11 cellular contexts compared by ENCODE assay signal in genomic region chr11:80320765-80321164, GRCh38.
A peak's percentile ranks its signal among the peaks of the same experiment; 100 is the strongest.
DNase-seq lines count a peak whose midpoint lies in the region; TF ChIP-seq lines count a peak whose summit lies in the region.
"Had no signal": no experiment of that assay in that cellular context is flagged by ENCODE, and none has a peak within 500 bp of the region (broad histone marks: within the 10 kb centered on the region; RNA-seq: fewer than 3 reads in every experiment).

No MANE protein-coding gene starts in this region.

- H4K5ac ChIP-seq in H9 (ENCODE audit: insufficient read length, low read depth, low read length), result no peak overlapping the region

- no peak overlapping the region for H3K23ac ChIP-seq in H9 (ENCODE audit: insufficient read length, low read depth, low read length)

- H2AK5ac ChIP-seq in H9 (ENCODE audit: insufficient read length, low read length), result no peak overlapping the region

- H2BK15ac ChIP-seq in H9 (ENCODE audit: low read depth, low read length), result no peak overlapping the region

- H3K23me2 ChIP-seq in H9 (ENCODE audit: insufficient read length, low read depth, low read length, poor library complexity, severe bottlenecking), result no peaks in the 10 kb centered on the region

- peaks cover 6 to 8% of the 10 kb centered on the region in 2 experiments; a peak in 3 of 5 replicates for H3K9me3 Mint-ChIP-seq in H9

- no peak overlapping the region for H3K4ac ChIP-seq in H9 (ENCODE audit: low read depth, low read length)

- H2BK12ac ChIP-seq in H9 (ENCODE audit: insufficient read length, low read depth, low read length), result no peak overlapping the region

- no peak overlapping the region for H2BK20ac ChIP-seq in H9 (ENCODE audit: low read depth, low read length, poor library complexity, severe bottlenecking)

- H4K20me1 ChIP-seq in H9 (ENCODE audit: control insufficient read depth, insufficient read depth, insufficient read length), result no peaks in the 10 kb centered on the region

- no peak overlapping the region for H2BK120ac ChIP-seq in H9 (ENCODE audit: low read depth, low read length, poor library complexity, severe bottlenecking)

- H3K4me3 ChIP-seq in BE2C (ENCODE audit: low read depth, low read length), result no peak overlapping the region
- H3K4me3 ChIP-seq in fibroblast of villous mesenchyme (ENCODE audit: low read depth, low read length), result no peak overlapping the region
- H3K4me3 ChIP-seq: ovary had no signal

- H3K56ac ChIP-seq in H9 (ENCODE audit: insufficient read length, low read depth, low read length), result no peak overlapping the region

- H3T11ph ChIP-seq in H9 (ENCODE audit: low read length), result no peak overlapping the region

- no peaks in the 10 kb centered on the region for H3K36me3 ChIP-seq in BE2C
- H3K36me3 ChIP-seq: ovary had no signal

- H3K79me2 ChIP-seq in H9 (ENCODE audit: insufficient read depth, low read length), result no peaks in the 10 kb centered on the region

- no peak overlapping the region for H4K91ac ChIP-seq in H9 (ENCODE audit: insufficient read length, low read depth, low read length)

- TF ChIP-seq CTCF in BE2C (IDR thresholded peaks at IDR 0.05; ENCODE audit: low read depth, low read length), result 0 out of 2 replicates have a peak, but pooled peaks have one; percentile 12
- TF ChIP-seq CTCF in H9 (conservative IDR thresholded peaks at IDR 0.05), result peak; percentile 66
- TF ChIP-seq CTCF in fibroblast of villous mesenchyme (IDR thresholded peaks at IDR 0.05; ENCODE audit: insufficient read depth, low read depth, low read length), result peak; percentile 32

- H3K27ac Mint-ChIP-seq in H9, result peak overlapping the region; percentile 64 to 91 (median 65); a peak in 5 of 7 replicates
- H3K27ac Mint-ChIP-seq: T-helper 1 cell treated with Interleukin-12 subunit alpha and Interleukin-12 subunit beta and Interleukin-4 antibody, amounts not matched to agents 30 μg/mL and 1 μg/mL, for 36 hours had no signal

- DNase-seq in BE2C (no peak), H9 (peak; percentile 28), NOMO-1 treated with dmso at 0.1 percent for 144 hours (lab: John Stamatoyannopoulos, UW; ENCODE audit: unreplicated experiment) (peak; percentile 56), fibroblast of villous mesenchyme (ENCODE audit: low read depth) (no peak), cardiac septum (ENCODE audit: low spot score) (no peak), AML-193 (lab: John Stamatoyannopoulos, UW) (no peak)
- no peak for DNase-seq in central memory CD4-positive, alpha-beta T cell
- DNase-seq in activated naive CD4-positive, alpha-beta T cell treated with Interleukin-2 at 50 U/mL for 16 hours, result no peak
- DNase-seq: caudate nucleus, ovary had no signal

- H3K14ac ChIP-seq in H9 (ENCODE audit: insufficient read depth, low read length), result no peak overlapping the region

- peak overlapping the region in 1 of 2 experiments; percentile 27; a peak in 2 of 5 replicates for H3K4me3 Mint-ChIP-seq in H9
- H3K4me3 Mint-ChIP-seq: T-helper 1 cell treated with Interleukin-12 subunit alpha and Interleukin-12 subunit beta and Interleukin-4 antibody, amounts not matched to agents 30 μg/mL and 1 μg/mL, for 36 hours had no signal

- no peak overlapping the region for H2BK5ac ChIP-seq in H9 (ENCODE audit: insufficient read length, low read length)

- H4K8ac ChIP-seq in H9 (replicated peaks; ENCODE audit: insufficient read length, low read depth, low read length), result no peak overlapping the region

- H3K79me1 ChIP-seq in H9 (ENCODE audit: insufficient read depth, low read depth, low read length, poor library complexity, severe bottlenecking), result no peaks in the 10 kb centered on the region

- no peaks in the 10 kb centered on the region for H3K27me3 Mint-ChIP-seq in H9 (ENCODE audit: low read depth)

- H3K9ac ChIP-seq in H9 (ENCODE audit: extremely low read depth, insufficient read length, low read length), result no peak overlapping the region

- peaks cover 23 to 37% of the 10 kb centered on the region in 2 experiments for H3K4me1 Mint-ChIP-seq in H9

- peak overlapping the region; percentile 13 for H3K4me2 ChIP-seq in H9 (ENCODE audit: insufficient read depth, insufficient read length, low read length)

- H3K4me1 ChIP-seq in BE2C (no peaks in the 10 kb centered on the region), H9 (ENCODE audit: insufficient read depth, low read length) (no peaks in the 10 kb centered on the region)

- H3K36me3 Mint-ChIP-seq in H9 (ENCODE audit: insufficient read depth in 1 of 3, low read depth in 3 of 3), result peaks cover 0 to 13% (median 7%) of the 10 kb centered on the region in 3 experiments; a peak in 5 of 7 replicates

- no peaks in the 10 kb centered on the region for H3K27me3 ChIP-seq in BE2C
- no peaks in the 10 kb centered on the region for H3K27me3 ChIP-seq in H9 (ENCODE audit: insufficient read depth, low read length)
- H3K27me3 ChIP-seq: ovary had no signal

- H3K9me3 ChIP-seq in BE2C, result no peaks in the 10 kb centered on the region; the same call in 1 of the 2 replicates
- no peaks in the 10 kb centered on the region for H3K9me3 ChIP-seq in H9 (ENCODE audit: control insufficient read depth, low read depth, low read length)
- H3K9me3 ChIP-seq: ovary had no signal

- WGBS in H9 (ENCODE audit: extremely low coverage, insufficient read length, low lambda C conversion rate), result no CpG with 5 or more reads among the region's 4 CpGs

- H2AFZ ChIP-seq in H9 (ENCODE audit: low read length), result no peak overlapping the region

- no peak overlapping the region for H3K27ac ChIP-seq in H9 (ENCODE audit: insufficient read length, low read depth, low read length)
- H3K27ac ChIP-seq: ovary had no signal

- no peak overlapping the region for H3K18ac ChIP-seq in H9 (ENCODE audit: insufficient read length, low read depth, low read length)

- intact Hi-C loops in cardiac septum (cut with DNase I), result no loop called here

Comparison
In these comparisons a context has a peak if more than half of its experiments do, and no peak if none do; other contexts are left out.
1. DNase-seq: peak in H9 (single experiment) and NOMO-1 treated with dmso at 0.1 percent for 144 hours (single experiment); none in BE2C (single experiment), fibroblast of villous mesenchyme (single experiment), cardiac septum (single experiment), central memory CD4-positive, alpha-beta T cell (single experiment), activated naive CD4-positive, alpha-beta T cell treated with Interleukin-2 at 50 U/mL for 16 hours (single experiment) and AML-193 (0 of 2).
2. CTCF ChIP-seq: peak in every context shown above with its lines; median percentile 66 in H9; 32 in fibroblast of villous mesenchyme; 12 in BE2C.